7 cellular contexts compared by ENCODE assay signal in genomic region chr6:44226368-44227137, GRCh38. TPM values are rescaled to one million over a fixed set of nuclear protein-coding genes. Genes with fewer than 3 reads are reported as not detected.
DNase-seq lines count a peak whose midpoint lies in the region; ATAC-seq and TF ChIP-seq lines count a peak whose summit lies in the region.
"Had no signal": no experiment of that assay in that cellular context is flagged by ENCODE, and none has a peak within 500 bp of the region (broad histone marks: within the 10 kb centered on the region; RNA-seq: fewer than 3 reads in every experiment).

No MANE protein-coding gene starts in this region.

- TF ChIP-seq POLR2A in spleen (IDR thresholded peaks at IDR 0.05): no peak

- H3K4ac ChIP-seq in trophoblast cell (ENCODE audit: low read depth, low read length): no peak overlapping the region

- H4K91ac ChIP-seq in trophoblast cell (ENCODE audit: low read depth, low read length): peak overlapping the region; percentile 54

- no peaks in the 10 kb centered on the region for H4K20me1 ChIP-seq in Karpas-422 (ENCODE audit: insufficient read depth, low read depth, low read length)

- no peak for TF ChIP-seq CTCF in chondrocyte (IDR thresholded peaks at IDR 0.05)
- no peak for TF ChIP-seq CTCF in spleen (IDR thresholded peaks at IDR 0.05 in 8 of 11, conservative IDR thresholded peaks at IDR 0.05 in 3 of 11)
- TF ChIP-seq CTCF in GM10266 (IDR thresholded peaks at IDR 0.05; ENCODE audit: control insufficient read depth, insufficient read depth, low read depth, missing control alignments): no peak

- peaks cover 29% of the 10 kb centered on the region for H3K79me1 ChIP-seq in trophoblast cell (ENCODE audit: low read length)

- H3K9me3 Mint-ChIP-seq in chondrocyte (ENCODE audit: low read depth): no peaks in the 10 kb centered on the region

- H4K12ac ChIP-seq in trophoblast cell (ENCODE audit: low read depth, low read length): no peak overlapping the region

- H2BK5ac ChIP-seq in trophoblast cell (ENCODE audit: low read depth, low read length, poor library complexity): no peak overlapping the region

- H3K9me3 ChIP-seq in Karpas-422 (ENCODE audit: low read length) (no peaks in the 10 kb centered on the region), trophoblast cell (ENCODE audit: insufficient read depth, low read depth, low read length) (no peaks in the 10 kb centered on the region), spleen (no peaks in the 10 kb centered on the region)

- peaks cover 39% of the 10 kb centered on the region for H3K79me2 ChIP-seq in Karpas-422 (ENCODE audit: low read length)
- H3K79me2 ChIP-seq in trophoblast cell (ENCODE audit: control insufficient read depth, insufficient read depth, low read length, poor library complexity): peaks cover 7% of the 10 kb centered on the region

- H3K4me1 Mint-ChIP-seq in chondrocyte (ENCODE audit: low read depth): peaks cover 80% of the 10 kb centered on the region

- H2BK120ac ChIP-seq in trophoblast cell (ENCODE audit: insufficient read depth, low read length, poor library complexity): no peak overlapping the region

- no peak overlapping the region for H4K8ac ChIP-seq in trophoblast cell (ENCODE audit: low read depth, low read length)

- peaks cover 12% of the 10 kb centered on the region for H3K36me3 Mint-ChIP-seq in chondrocyte (ENCODE audit: low read depth)

- no peaks in the 10 kb centered on the region for H3K27me3 Mint-ChIP-seq in chondrocyte (ENCODE audit: low read depth)

- H3K4me2 ChIP-seq in Karpas-422 (ENCODE audit: low read depth, low read length, poor library complexity, severe bottlenecking) (peak overlapping the region; percentile 92), trophoblast cell (ENCODE audit: low read length) (peak overlapping the region; percentile 15)

- intact Hi-C loops in spleen (cut with DNase I; ENCODE audit: low total_unique reads): no loop called here

- H3K4me3 Mint-ChIP-seq in chondrocyte (ENCODE audit: unreplicated experiment): peak overlapping the region; percentile 70

- H3K27me3 ChIP-seq in Karpas-422 (ENCODE audit: low read length): no peaks in the 10 kb centered on the region
- H3K27me3 ChIP-seq in trophoblast cell (ENCODE audit: insufficient read depth, low read length): no peaks in the 10 kb centered on the region
- peaks cover 0 to 3% (median 0%) of the 10 kb centered on the region in 7 donors for H3K27me3 ChIP-seq in spleen (replicated peaks in 1 of 7)

- H3K9ac ChIP-seq in Karpas-422 (ENCODE audit: low read length) (peak overlapping the region; percentile 48), trophoblast cell (ENCODE audit: low read length) (no peak overlapping the region)

- H3K27ac ChIP-seq in Karpas-422 (ENCODE audit: low read length): peak overlapping the region; percentile 52; the same call in 1 of the 2 replicates
- no peak overlapping the region for H3K27ac ChIP-seq in trophoblast cell (ENCODE audit: low read depth, low read length)
- H3K27ac ChIP-seq in spleen: peak overlapping the region in 1 of 8 donors; percentile 37

- H2AFZ ChIP-seq in Karpas-422 (ENCODE audit: low read length): no peak overlapping the region
- no peak overlapping the region for H2AFZ ChIP-seq in trophoblast cell (ENCODE audit: insufficient read depth, low read length, poor library complexity)

- peak overlapping the region; percentile 76 for H3K27ac Mint-ChIP-seq in chondrocyte (ENCODE audit: unreplicated experiment)

- WGBS in trophoblast cell (ENCODE audit: extremely low coverage, insufficient coverage, insufficient read length): no CpG with 5 or more reads among the region's 15 CpGs
- 63 to 76% (median 69%) methylated on average over 15 of the region's 15 CpGs for WGBS in spleen, 5 donors

- H2AK5ac ChIP-seq in trophoblast cell (ENCODE audit: low read length): peak overlapping the region; percentile 79

- DNase-seq in Karpas-422: no peak
- DNase-seq in chondrocyte (ENCODE audit: low spot score): no peak
- DNase-seq in trophoblast cell: no peak
- no peak for DNase-seq in spleen
- no peak for DNase-seq in GM10266 (ENCODE audit: extremely low spot score)
- DNase-seq: NCI-H2171 had no signal

- no peak overlapping the region for H3K23ac ChIP-seq in trophoblast cell (ENCODE audit: low read length)

- H3K36me3 ChIP-seq in Karpas-422 (ENCODE audit: insufficient read depth, low read length) (no peaks in the 10 kb centered on the region; the same call in 1 of the 2 replicates), trophoblast cell (ENCODE audit: control insufficient read depth in 1 of 2, insufficient read depth in 2 of 2, low read length in 2 of 2) (peaks cover 25 to 26% of the 10 kb centered on the region in 2 experiments), spleen (peaks cover 0 to 25% (median 0%) of the 10 kb centered on the region in 6 donors)

- peak overlapping the region; percentile 79 for H3K18ac ChIP-seq in trophoblast cell (ENCODE audit: low read length)

- no peak overlapping the region for H3K4me3 ChIP-seq in Karpas-422 (ENCODE audit: low read length)
- H3K4me3 ChIP-seq in trophoblast cell (ENCODE audit: low read depth, low read length): no peak overlapping the region
- no peak overlapping the region for H3K4me3 ChIP-seq in spleen

- H3K14ac ChIP-seq in trophoblast cell (ENCODE audit: low read length): peak overlapping the region; percentile 64

- peaks cover 38% of the 10 kb centered on the region for H3K4me1 ChIP-seq in Karpas-422 (ENCODE audit: low read length)
- peaks cover 63 to 72% of the 10 kb centered on the region in 2 experiments for H3K4me1 ChIP-seq in trophoblast cell (ENCODE audit: control insufficient read depth in 1 of 2, insufficient read depth in 2 of 2, low read length in 2 of 2)
- peaks cover 20 to 73% (median 47%) of the 10 kb centered on the region in 6 donors for H3K4me1 ChIP-seq in spleen

- H3K9me2 ChIP-seq in Karpas-422 (replicated peaks; ENCODE audit: insufficient read depth, low read length): no peaks in the 10 kb centered on the region

- H2BK12ac ChIP-seq in trophoblast cell (ENCODE audit: low read length): peak overlapping the region; percentile 50

- ATAC-seq in HG03432 (IDR thresholded peaks at IDR 0.05; ENCODE audit: unreplicated experiment): no peak

RNA-seq across cellular contexts. Expression of gene SLC29A1, which starts 3.2 kb away (rescaled TPM):
- 26.9 and 29.3 TPM in 2 replicates for total RNA-seq in Karpas-422 (2014; rRNA removed; shearing (Covaris generic); ENCODE audit: low replicate concordance)
- 161 to 231 TPM (median 221 TPM) in 3 replicates for total RNA-seq in chondrocyte
- polyA plus RNA-seq in trophoblast cell (2013): 99.2 and 101 TPM in 2 replicates
- 10 to 100 TPM; 28.3 to 49.4 (median 33.7) TPM for total RNA-seq in spleen
- 10 to 100 TPM in 1 of 3 donors, 1 to 10 TPM in 2; 8.5 to 18.4 (median 9.2) TPM for polyA plus RNA-seq in spleen

RNA-seq across cellular contexts. Expression of gene MYMX, which starts 9.8 kb away (rescaled TPM):
- not detected in 2 replicates for total RNA-seq in Karpas-422 (2014; rRNA removed; shearing (Covaris generic); ENCODE audit: low replicate concordance)
- total RNA-seq in chondrocyte (not detected in 3 replicates), spleen (1 to 10 TPM in 3 of 7 donors, under 1 TPM in 3, not detected in 1; 0.34 to 1.5 (median 0.87) TPM)
- polyA plus RNA-seq in trophoblast cell (2013): 0.37 and 0.41 TPM in 2 replicates
- polyA plus RNA-seq in spleen: 1 to 10 TPM in 1 of 3 donors, under 1 TPM in 1, not detected in 1; 0.42 to 1.4 TPM

RNA-seq across cellular contexts. Expression of gene HSP90AB1, which starts 20.3 kb away (rescaled TPM):
- 474 and 539 TPM in 2 replicates for total RNA-seq in Karpas-422 (2014; rRNA removed; shearing (Covaris generic); ENCODE audit: low replicate concordance)
- total RNA-seq in chondrocyte: 508 to 805 TPM (median 512 TPM) in 3 replicates
- 916 and 940 TPM in 2 replicates for polyA plus RNA-seq in trophoblast cell (2013)
- 100 to 1,000 TPM; 372 to 546 (median 415) TPM for total RNA-seq in spleen
- polyA plus RNA-seq in spleen: 100 to 1,000 TPM; 196 to 330 (median 302) TPM

RNA-seq across cellular contexts. Expression of gene SLC35B2, which starts 30.8 kb away (rescaled TPM):
- total RNA-seq in Karpas-422 (2014; rRNA removed; shearing (Covaris generic); ENCODE audit: low replicate concordance): 30.0 and 49.9 TPM in 2 replicates
- 71.5 to 83.1 TPM (median 75.7 TPM) in 3 replicates for total RNA-seq in chondrocyte
- polyA plus RNA-seq in trophoblast cell (2013): 48.9 and 52.5 TPM in 2 replicates
- total RNA-seq in spleen: 10 to 100 TPM; 22.4 to 30.4 (median 27.9) TPM
- 10 to 100 TPM; 17.6 to 22.0 (median 21.7) TPM for polyA plus RNA-seq in spleen

RNA-seq across cellular contexts. Expression of gene NFKBIE, which starts 38.8 kb away (rescaled TPM):
- 22.2 and 26.1 TPM in 2 replicates for total RNA-seq in Karpas-422 (2014; rRNA removed; shearing (Covaris generic); ENCODE audit: low replicate concordance)
- total RNA-seq in chondrocyte (3.0 to 7.0 TPM (median 6.2 TPM) in 3 replicates), spleen (10 to 100 TPM; 32.2 to 89.7 (median 60.7) TPM)
- 8.6 and 10.1 TPM in 2 replicates for polyA plus RNA-seq in trophoblast cell (2013)
- polyA plus RNA-seq in spleen: 10 to 100 TPM; 41.3 to 49.8 (median 42.3) TPM
